ENCODE assay signal across 2 cellular contexts in genomic region chr19:19406878-19407639, GRCh38.
TF ChIP-seq lines count a peak whose summit lies in the region.

No MANE protein-coding gene starts in this region.

TF ChIP-seq in HEK293, 187 proteins besides CTCF, POLR2A, EP300 and RAD21:
- no peak for TF ChIP-seq ATF2 (tag by site-specific recombination; IDR thresholded peaks at IDR 0.05; ENCODE audit: low read depth)
- TF ChIP-seq ZBTB11 (tag by site-specific recombination; conservative IDR thresholded peaks at IDR 0.05; ENCODE audit: low read depth), result 0 out of 2 replicates have a peak, but pooled peaks have one; percentile 2

TF ChIP-seq in GM12878, 131 proteins besides CTCF, POLR2A, EP300 and RAD21 (continues in another document):
- TF ChIP-seq ZNF687 (IDR thresholded peaks at IDR 0.05) (no peak), NKRF (conservative IDR thresholded peaks at IDR 0.05) (peak; percentile 7), HCFC1 (IDR thresholded peaks at IDR 0.05; ENCODE audit: low read length) (no peak), CREB1 (IDR thresholded peaks at IDR 0.05; ENCODE audit: low read depth) (no peak), MYC (IDR thresholded peaks at IDR 0.05; ENCODE audit: insufficient read depth, insufficient read length, insufficient replicate concordance, low read length, severe bottlenecking) (no peak), MXI1 (IDR thresholded peaks at IDR 0.05; ENCODE audit: low read depth, low read length) (peak; percentile 48; the same call in 1 of the 2 replicates), SMC3 (IDR thresholded peaks at IDR 0.05; ENCODE audit: borderline replicate concordance, low read length) (peak; percentile 50; the same call in 1 of the 2 replicates), RB1 (IDR thresholded peaks at IDR 0.05; ENCODE audit: borderline replicate concordance) (no peak), FOXM1 (IDR thresholded peaks at IDR 0.05; ENCODE audit: low read depth, low read length) (no peak; the same call in 1 of the 2 replicates), SMAD1 (IDR thresholded peaks at IDR 0.05; ENCODE audit: low read depth, partially characterized antibody) (no peak), TCF3 (IDR thresholded peaks at IDR 0.05; ENCODE audit: borderline replicate concordance, insufficient read depth, low read depth, low read length) (no peak), EGR1 (IDR thresholded peaks at IDR 0.05; ENCODE audit: borderline replicate concordance in 1 of 2, low read depth in 2 of 2, low read length in 2 of 2) (no peak), E2F8 (IDR thresholded peaks at IDR 0.05; ENCODE audit: low read depth, partially characterized antibody) (no peak), ZNF217 (IDR thresholded peaks at IDR 0.05) (no peak), SKIL (IDR thresholded peaks at IDR 0.05; ENCODE audit: low read depth, poor library complexity, severe bottlenecking) (no peak), BRCA1 (IDR thresholded peaks at IDR 0.05; ENCODE audit: low read depth, low read length) (no peak), IRF4 (IDR thresholded peaks at IDR 0.05; ENCODE audit: low read depth, low read length) (no peak), USF2 (IDR thresholded peaks at IDR 0.05; ENCODE audit: borderline replicate concordance, low read depth, low read length) (no peak), CREM (IDR thresholded peaks at IDR 0.05; ENCODE audit: low read depth) (0 out of 2 replicates have a peak, but pooled peaks have one; percentile 11), STAT3 (IDR thresholded peaks at IDR 0.05; ENCODE audit: low read depth, low read length) (no peak), E2F4 (IDR thresholded peaks at IDR 0.05; ENCODE audit: low read depth, low read length) (no peak), RUNX3 (IDR thresholded peaks at IDR 0.05; ENCODE audit: low read length) (peak; percentile 28; the same call in 1 of the 2 replicates), CBX3 (IDR thresholded peaks at IDR 0.05; ENCODE audit: borderline replicate concordance, low read depth) (no peak), CHD2 (IDR thresholded peaks at IDR 0.05; ENCODE audit: borderline replicate concordance, low read depth, low read length) (no peak), NFIC (IDR thresholded peaks at IDR 0.05; ENCODE audit: low read depth, low read length) (no peak; the same call in 1 of the 2 replicates), IRF5 (IDR thresholded peaks at IDR 0.05; ENCODE audit: borderline replicate concordance) (no peak), PML (IDR thresholded peaks at IDR 0.05; ENCODE audit: low read length) (no peak), IRF3 (IDR thresholded peaks at IDR 0.05) (no peak), BCLAF1 (IDR thresholded peaks at IDR 0.05) (no peak), ESRRA (IDR thresholded peaks at IDR 0.05; ENCODE audit: low read length) (no peak), MLLT1 (IDR thresholded peaks at IDR 0.05) (no peak), ZNF24 (IDR thresholded peaks at IDR 0.05) (no peak), SREBF1 (IDR thresholded peaks at IDR 0.05; ENCODE audit: low read length) (no peak), ELK1 (IDR thresholded peaks at IDR 0.05; ENCODE audit: low read depth, low read length) (no peak), SMARCA5 (IDR thresholded peaks at IDR 0.05) (no peak)
